In genomic region chr16:79870016-79870886, GRCh38 we compare ENCODE assay signal across 1 cellular context.
TF ChIP-seq lines count a peak whose summit lies in the region.

No MANE protein-coding gene starts in this region.

TF ChIP-seq in K562, 482 proteins besides CTCF, POLR2A, EP300 and RAD21 (continued from another document and continues in another):
- no peak for TF ChIP-seq TEAD4 (IDR thresholded peaks at IDR 0.05; ENCODE audit: low read length)
- no peak for TF ChIP-seq TEAD4 (CRISPR knock-in tag; IDR thresholded peaks at IDR 0.05; ENCODE audit: borderline replicate concordance)
- TF ChIP-seq ZBTB40 (IDR thresholded peaks at IDR 0.05) = no peak
- TF ChIP-seq ZBTB40 (CRISPR knock-in tag; IDR thresholded peaks at IDR 0.05) = no peak
- TF ChIP-seq MYBL2 (IDR thresholded peaks at IDR 0.05; ENCODE audit: low read depth) = no peak
- no peak for TF ChIP-seq MYBL2 (CRISPR knock-in tag; IDR thresholded peaks at IDR 0.05; ENCODE audit: borderline replicate concordance)
- no peak for TF ChIP-seq PCBP2 (IDR thresholded peaks at IDR 0.05; ENCODE audit: low read depth, low read length, poor library complexity, severe bottlenecking)
- TF ChIP-seq ZNF639 (CRISPR knock-in tag; conservative IDR thresholded peaks at IDR 0.05 in 1 of 2, IDR thresholded peaks at IDR 0.05 in 1 of 2) = no peak; a peak in 2 of 4 replicates
- TF ChIP-seq ZNF3 (CRISPR knock-in tag; IDR thresholded peaks at IDR 0.05) = no peak
- TF ChIP-seq BRF1 (IDR thresholded peaks at IDR 0.05; ENCODE audit: borderline replicate concordance, extremely low read depth, insufficient read length) = no peak
- no peak for TF ChIP-seq ZNF212 (CRISPR knock-in tag; IDR thresholded peaks at IDR 0.05)
- TF ChIP-seq HMGN3 (IDR thresholded peaks at IDR 0.05; ENCODE audit: borderline replicate concordance, extremely low read depth, insufficient read length, low read depth, low read length) = no peak
- no peak for TF ChIP-seq ILK (tag; IDR thresholded peaks at IDR 0.05; ENCODE audit: borderline replicate concordance, low read depth)
- no peak; the same call in 1 of the 2 replicates for TF ChIP-seq TCFL5 (CRISPR knock-in tag; conservative IDR thresholded peaks at IDR 0.05)
- TF ChIP-seq MYNN (IDR thresholded peaks at IDR 0.05) = 0 out of 2 replicates have a peak, but pooled peaks have one; percentile 5
- no peak for TF ChIP-seq MYNN (CRISPR knock-in tag; IDR thresholded peaks at IDR 0.05)
- TF ChIP-seq ETV6 (IDR thresholded peaks at IDR 0.05; ENCODE audit: borderline replicate concordance in 1 of 2, low read depth in 2 of 2, low read length in 1 of 2) = no peak
- no peak for TF ChIP-seq ETV6 (CRISPR knock-in tag; IDR thresholded peaks at IDR 0.05; ENCODE audit: borderline replicate concordance)
- no peak for TF ChIP-seq GTF2B (IDR thresholded peaks at IDR 0.05; ENCODE audit: extremely low read depth, insufficient read length)
- TF ChIP-seq PCBP1 (IDR thresholded peaks at IDR 0.05; ENCODE audit: low read depth, low read length, poor library complexity, severe bottlenecking) = no peak
- no peak for TF ChIP-seq ZBTB43 (CRISPR knock-in tag; IDR thresholded peaks at IDR 0.05)
- TF ChIP-seq KAT8 (IDR thresholded peaks at IDR 0.05; ENCODE audit: low read depth) = no peak
- TF ChIP-seq L3MBTL2 (IDR thresholded peaks at IDR 0.05) = no peak
- TF ChIP-seq NCOA6 (IDR thresholded peaks at IDR 0.05) = no peak
- no peak for TF ChIP-seq RNF219 (CRISPR knock-in tag; IDR thresholded peaks at IDR 0.05)
- TF ChIP-seq TFAP4 (CRISPR knock-in tag; IDR thresholded peaks at IDR 0.05; ENCODE audit: borderline replicate concordance) = no peak
- no peak for TF ChIP-seq ZC3H8 (IDR thresholded peaks at IDR 0.05)
- no peak for TF ChIP-seq ZNF354B (CRISPR knock-in tag; IDR thresholded peaks at IDR 0.05)
- TF ChIP-seq TRIM28 (IDR thresholded peaks at IDR 0.05) = no peak
- no peak for TF ChIP-seq CGGBP1 (CRISPR knock-in tag; IDR thresholded peaks at IDR 0.05)
- no peak for TF ChIP-seq MBD1 (CRISPR knock-in tag; IDR thresholded peaks at IDR 0.05)
- TF ChIP-seq CBX1 (IDR thresholded peaks at IDR 0.05; ENCODE audit: low read depth) = no peak
- TF ChIP-seq ATF1 (CRISPR knock-in tag; IDR thresholded peaks at IDR 0.05) = no peak
- TF ChIP-seq ATF1 (tag; IDR thresholded peaks at IDR 0.05) = peak; percentile 60
- no peak for TF ChIP-seq CBFA2T2 (conservative IDR thresholded peaks at IDR 0.05)
- no peak for TF ChIP-seq CTCFL (IDR thresholded peaks at IDR 0.05; ENCODE audit: borderline replicate concordance, insufficient read depth, low read depth, low read length, poor library complexity, severe bottlenecking)
- TF ChIP-seq ZNF124 (CRISPR knock-in tag; IDR thresholded peaks at IDR 0.05) = no peak
- no peak for TF ChIP-seq HNRNPL (IDR thresholded peaks at IDR 0.05; ENCODE audit: low read depth, low read length)
- TF ChIP-seq ZNF253 (CRISPR knock-in tag; conservative IDR thresholded peaks at IDR 0.05) = 0 out of 2 replicates have a peak, but pooled peaks have one; percentile 52
- no peak for TF ChIP-seq SAP30 (IDR thresholded peaks at IDR 0.05; ENCODE audit: borderline replicate concordance, insufficient read depth, low read depth, low read length, poor library complexity, severe bottlenecking)
- TF ChIP-seq HBP1 (CRISPR knock-in tag; IDR thresholded peaks at IDR 0.05) = peak; percentile 59; the same call in 1 of the 2 replicates
- TF ChIP-seq MEF2D (tag; conservative IDR thresholded peaks at IDR 0.05; ENCODE audit: low read depth) = peak; percentile 12; the same call in 1 of the 2 replicates
